10 cellular contexts compared by ENCODE assay signal in genomic region chr1:173603056-173603591, GRCh38. TPM values are rescaled to one million over a fixed set of nuclear protein-coding genes. Genes with fewer than 3 reads are reported as not detected.
DNase-seq lines count a peak whose midpoint lies in the region; ATAC-seq and TF ChIP-seq lines count a peak whose summit lies in the region.
"Had no signal": no experiment of that assay in that cellular context is flagged by ENCODE, and none has a peak within 500 bp of the region (broad histone marks: within the 10 kb centered on the region; RNA-seq: fewer than 3 reads in every experiment).

TSS of gene SLC9C2 (minus strand) at chr1:173603072. CDS start at chr1:173601776, 1,296 bp downstream.

- H2AK5ac ChIP-seq in H9 (ENCODE audit: insufficient read length, low read length), result no peak within 1 kb of the TSS

- H4K8ac ChIP-seq in H9 (replicated peaks; ENCODE audit: insufficient read length, low read depth, low read length), result no peak within 1 kb of the TSS

- no peak within 1 kb of the TSS for H3K14ac ChIP-seq in H9 (ENCODE audit: insufficient read depth, low read length)

- H2BK120ac ChIP-seq in H9 (ENCODE audit: low read depth, low read length, poor library complexity, severe bottlenecking), result no peak within 1 kb of the TSS

- H3K9me3 Mint-ChIP-seq in H9, result peaks cover 2 to 3% of the 10 kb centered on the region in 2 experiments; a peak in 3 of 5 replicates

- no peak within 1 kb of the TSS for H3K56ac ChIP-seq in H9 (ENCODE audit: insufficient read length, low read depth, low read length)

- H3K4me3 ChIP-seq in right lobe of liver, result peak within 1 kb of the TSS in 2 of 3 donors; percentile 20 to 22
- H3K4me3 ChIP-seq in thyroid gland (replicated peaks in 1 of 3), result no peak within 1 kb of the TSS

- H3K27ac Mint-ChIP-seq in H9, result no peak within 1 kb of the TSS

- H4K5ac ChIP-seq in H9 (ENCODE audit: insufficient read length, low read depth, low read length), result no peak within 1 kb of the TSS

- H3K4ac ChIP-seq in H9 (ENCODE audit: low read depth, low read length), result no peak within 1 kb of the TSS

- H2BK20ac ChIP-seq in H9 (ENCODE audit: low read depth, low read length, poor library complexity, severe bottlenecking), result no peak within 1 kb of the TSS

- H3K18ac ChIP-seq in H9 (ENCODE audit: insufficient read length, low read depth, low read length), result no peak within 1 kb of the TSS

- H3K36me3 ChIP-seq in right lobe of liver (no peaks in the 10 kb centered on the region), thyroid gland (no peaks in the 10 kb centered on the region)

- H2BK5ac ChIP-seq in H9 (ENCODE audit: insufficient read length, low read length), result no peak within 1 kb of the TSS

- H3K9ac ChIP-seq in H9 (ENCODE audit: extremely low read depth, insufficient read length, low read length), result no peak within 1 kb of the TSS

- peak; percentile 44 to 68 (median 64) for ATAC-seq in right lobe of liver
- no peak for ATAC-seq in HG03521 (IDR thresholded peaks at IDR 0.05; ENCODE audit: unreplicated experiment)
- ATAC-seq: activated CD4-positive, CD25-positive, alpha-beta regulatory T cell treated with anti-CD3 and anti-CD28 coated beads, Interleukin-2, amount 50 U/mL, for 24 hours had no signal

- H3K27me3 Mint-ChIP-seq in H9 (ENCODE audit: low read depth), result no peaks in the 10 kb centered on the region

- intact Hi-C loops in right lobe of liver (cut with DNase I) (no loop called here), thyroid gland (cut with DNase I) (no loop called here)

- H4K20me1 ChIP-seq in H9 (ENCODE audit: control insufficient read depth, insufficient read depth, insufficient read length), result no peaks in the 10 kb centered on the region

- H2BK15ac ChIP-seq in H9 (ENCODE audit: low read depth, low read length), result no peak within 1 kb of the TSS

- H3K4me1 ChIP-seq in right lobe of liver (no peaks in the 10 kb centered on the region), thyroid gland (no peaks in the 10 kb centered on the region), H9 (ENCODE audit: insufficient read depth, low read length) (no peaks in the 10 kb centered on the region)

- H3K4me3 Mint-ChIP-seq in H9, result no peak within 1 kb of the TSS

- H3K4me2 ChIP-seq in H9 (ENCODE audit: insufficient read depth, insufficient read length, low read length), result no peak within 1 kb of the TSS

- H3T11ph ChIP-seq in H9 (ENCODE audit: low read length), result no peak within 1 kb of the TSS

- TF ChIP-seq CTCF in right lobe of liver (IDR thresholded peaks at IDR 0.05) (no peak), thyroid gland (IDR thresholded peaks at IDR 0.05) (no peak), H9 (conservative IDR thresholded peaks at IDR 0.05) (no peak)

- H3K27me3 ChIP-seq in right lobe of liver (no peaks in the 10 kb centered on the region), thyroid gland (no peaks in the 10 kb centered on the region), H9 (ENCODE audit: insufficient read depth, low read length) (no peaks in the 10 kb centered on the region)

- TF ChIP-seq POLR2A in right lobe of liver (IDR thresholded peaks at IDR 0.05) (no peak), thyroid gland (IDR thresholded peaks at IDR 0.05) (no peak)

- H2AFZ ChIP-seq in H9 (ENCODE audit: low read length), result no peak within 1 kb of the TSS

- H3K79me1 ChIP-seq in H9 (ENCODE audit: insufficient read depth, low read depth, low read length, poor library complexity, severe bottlenecking), result no peaks in the 10 kb centered on the region

- H3K9me3 ChIP-seq in right lobe of liver (no peaks in the 10 kb centered on the region), thyroid gland (no peaks in the 10 kb centered on the region), H9 (ENCODE audit: control insufficient read depth, low read depth, low read length) (no peaks in the 10 kb centered on the region)

- H3K23ac ChIP-seq in H9 (ENCODE audit: insufficient read length, low read depth, low read length), result no peak within 1 kb of the TSS

- 0 out of 7 replicates have a peak, but pooled peaks cover 0 to 4% (median 0%) of the 10 kb centered on the region in 3 experiments for H3K36me3 Mint-ChIP-seq in H9 (ENCODE audit: insufficient read depth in 1 of 3, low read depth in 3 of 3)

- H3K27ac ChIP-seq in right lobe of liver (no peak within 1 kb of the TSS), thyroid gland (no peak within 1 kb of the TSS), H9 (ENCODE audit: insufficient read length, low read depth, low read length) (no peak within 1 kb of the TSS)

- no peaks in the 10 kb centered on the region for H3K4me1 Mint-ChIP-seq in H9

- DNase-seq in MV-4-11 (lab: John Stamatoyannopoulos, UW), result peak; percentile 91
- peak; percentile 66 for DNase-seq in dermis blood vessel endothelial cell
- DNase-seq in right lobe of liver, result no peak
- DNase-seq in thyroid gland, result peak; percentile 4 to 7
- no peak for DNase-seq in T-helper 9 cell
- no peak for DNase-seq in NCI-H2171 (lab: John Stamatoyannopoulos, UW)
- no peak for DNase-seq in H9
- DNase-seq: NCI-H526 had no signal

- H3K79me2 ChIP-seq in H9 (ENCODE audit: insufficient read depth, low read length), result no peaks in the 10 kb centered on the region

- no peak within 1 kb of the TSS for H2BK12ac ChIP-seq in H9 (ENCODE audit: insufficient read length, low read depth, low read length)

- WGBS in right lobe of liver (ENCODE audit: insufficient coverage, low coverage, low lambda C conversion rate, missing lambda C conversion rate), result 35% methylated on average over 5 of the region's 5 CpGs
- WGBS in thyroid gland, 2 donors, result 53 to 57% methylated on average over 5 of the region's 5 CpGs
- WGBS in H9 (ENCODE audit: extremely low coverage, insufficient read length, low lambda C conversion rate), result no CpG with 5 or more reads among the region's 5 CpGs

- no peak within 1 kb of the TSS for H4K91ac ChIP-seq in H9 (ENCODE audit: insufficient read length, low read depth, low read length)

- no peaks in the 10 kb centered on the region for H3K23me2 ChIP-seq in H9 (ENCODE audit: insufficient read length, low read depth, low read length, poor library complexity, severe bottlenecking)

RNA-seq across cellular contexts. Expression of gene SLC9C2, which starts in this region (rescaled TPM):
- not detected in 2 replicates for total RNA-seq in dermis blood vessel endothelial cell
- total RNA-seq in right lobe of liver, result not detected
- not detected for total RNA-seq in thyroid gland
- total RNA-seq in H9 (2021), result not detected in 2 replicates

Comparison
In these comparisons a context has a peak if more than half of its experiments do, and no peak if none do; other contexts are left out.
1. Peak in DNase-seq in dermis blood vessel endothelial cell; RNA of the gene not detected or under 1 TPM.
2. Peak in ATAC-seq and H3K4me3 ChIP-seq in right lobe of liver; RNA of the gene not detected or under 1 TPM.
3. Peak in DNase-seq in thyroid gland; RNA of the gene not detected or under 1 TPM.